8 cellular contexts compared by ENCODE assay signal in the genomic region with DNA sequence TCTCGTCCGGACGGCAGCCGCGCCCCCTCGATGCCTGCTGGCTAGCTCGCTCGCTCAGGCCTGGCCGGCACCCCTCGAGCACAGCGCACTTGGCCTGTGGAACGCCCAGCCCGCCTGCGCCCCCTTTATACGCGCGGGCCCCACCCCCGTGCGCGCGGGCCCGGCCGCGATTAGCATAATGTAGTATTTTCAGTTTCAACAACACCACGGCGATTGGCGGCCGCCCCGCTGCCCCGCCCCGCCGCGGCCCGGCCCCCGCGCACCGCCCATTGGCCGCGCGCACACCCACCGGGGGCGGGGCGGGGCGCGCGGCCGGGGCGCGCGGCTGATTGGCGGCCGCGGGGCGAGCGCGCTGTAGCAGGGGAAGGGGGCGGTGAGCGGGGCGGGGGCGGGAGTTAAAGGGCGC. TPM values are rescaled to one million over a fixed set of nuclear protein-coding genes. Genes with fewer than 3 reads are reported as not detected.
A peak's percentile ranks its signal among the peaks of the same experiment; 100 is the strongest.
DNase-seq lines count a peak whose midpoint lies in the region; ATAC-seq and TF ChIP-seq lines count a peak whose summit lies in the region.

Gene CDKN1C, minus strand, starts transcription at position 100 of the 406 bp plus-strand sequence. CDS start 319 bp downstream, outside the sequence.

- ATAC-seq in GM18498 (IDR thresholded peaks at IDR 0.05; ENCODE audit: unreplicated experiment) = peak; percentile 80
- ATAC-seq in HG02852 (IDR thresholded peaks at IDR 0.05; ENCODE audit: unreplicated experiment) = peak; percentile 82
- peak; percentile 90 for ATAC-seq in activated B cell treated with CpG ODN at 0.5 μM for 24 hours (ENCODE audit: low read depth)

- no peak within 1 kb of the TSS for H3K9ac ChIP-seq in mammary epithelial cell (ENCODE audit: insufficient read depth, low read length)

- in situ Hi-C loops in mammary epithelial cell (cut with MboI; ENCODE audit: low sequenced_read_pairs in 2 of 2) = loop anchor here (5.0 to 25.0 kb wide), 2 partner anchors 353 to 448 kb away; partner anchors contain the start of genes KCNQ1 (in 2 of the 2) and TRPM5 (in 2 of the 2)

- peak within 1 kb of the TSS; percentile 90 for H3K4me3 Mint-ChIP-seq in activated B cell treated with CpG ODN at 0.5 μM for 24 hours
- peak within 1 kb of the TSS; percentile 77 to 93 (median 92) for H3K4me3 Mint-ChIP-seq in immature natural killer cell

- H3K36me3 ChIP-seq in mammary epithelial cell (ENCODE audit: insufficient read depth, low read length) (no peaks in the 10 kb centered on the region), SJCRH30 (no peaks in the 10 kb centered on the region)

- peak; percentile 25 for DNase-seq in NCI-H1694 (lab: John Stamatoyannopoulos, UW)
- peak; percentile 77 for DNase-seq in activated B cell treated with CpG ODN at 0.5 μM for 24 hours
- DNase-seq in mammary epithelial cell = peak; percentile 65
- peak; percentile 83 to 88 (median 86) for DNase-seq in immature natural killer cell
- DNase-seq in stimulated activated CD4-positive, alpha-beta T cell treated with anti-CD3 and anti-CD28 coated beads, Interleukin-12 subunit alpha, Interleukin-12 subunit beta, amount 100 ng/mL, for 24 hours (ENCODE audit: low read depth in 2 of 2) = peak; percentile 58 to 63
- DNase-seq in SJCRH30 = no peak

- H3K27me3 ChIP-seq in mammary epithelial cell (ENCODE audit: insufficient read depth, low read length) = peaks cover 19% of the 10 kb centered on the region
- H3K27me3 ChIP-seq in SJCRH30 = no peaks in the 10 kb centered on the region

- no peaks in the 10 kb centered on the region for H4K20me1 ChIP-seq in mammary epithelial cell (ENCODE audit: insufficient read depth, low read length)

- H3K27ac ChIP-seq in mammary epithelial cell (ENCODE audit: insufficient read depth, low read depth, low read length) = no peak within 1 kb of the TSS
- no peak within 1 kb of the TSS for H3K27ac ChIP-seq in SJCRH30

- H3K27ac Mint-ChIP-seq in activated B cell treated with CpG ODN at 0.5 μM for 24 hours (no peak within 1 kb of the TSS), immature natural killer cell (peak within 1 kb of the TSS in 3 of 6 donors; percentile 11 to 74 (median 69))

- H3K9me3 ChIP-seq in mammary epithelial cell (replicated peaks; ENCODE audit: insufficient read depth, low read length) (no peaks in the 10 kb centered on the region), SJCRH30 (replicated peaks) (no peaks in the 10 kb centered on the region)

- peaks cover 9% of the 10 kb centered on the region for H3K4me1 Mint-ChIP-seq in activated B cell treated with CpG ODN at 0.5 μM for 24 hours
- H3K4me1 Mint-ChIP-seq in immature natural killer cell = peaks cover 17 to 22% of the 10 kb centered on the region in 2 donors

- dilution Hi-C loops in mammary epithelial cell (cut with HindIII; ENCODE audit: low sequenced_read_pairs) = loop anchor here (25.0 kb wide), 1 partner anchor 348 kb away; no protein-coding TSS in a partner anchor

- TF ChIP-seq CTCF in activated B cell treated with CpG ODN at 0.5 μM for 24 hours (IDR thresholded peaks at IDR 0.05) (no peak), mammary epithelial cell (conservative IDR thresholded peaks at IDR 0.05 in 1 of 2, IDR thresholded peaks at IDR 0.05 in 1 of 2; ENCODE audit: extremely low read depth in 1 of 2, insufficient read depth in 1 of 2, low read depth in 1 of 2, low read length in 2 of 2) (no peak)

- no CpG with 5 or more reads among the region's 61 CpGs for WGBS in mammary epithelial cell (ENCODE audit: low coverage, missing lambda C conversion rate)

- H2AFZ ChIP-seq in mammary epithelial cell (ENCODE audit: low read depth, low read length) = peak within 1 kb of the TSS; percentile 68

- no peaks in the 10 kb centered on the region for H3K79me2 ChIP-seq in mammary epithelial cell (ENCODE audit: insufficient read depth, low read length)

- peak within 1 kb of the TSS; percentile 35 to 63 (median 54) for H3K4me3 ChIP-seq in mammary epithelial cell (replicated peaks in 1 of 3; ENCODE audit: insufficient read depth in 1 of 3, low read depth in 2 of 3, low read length in 3 of 3)
- H3K4me3 ChIP-seq in SJCRH30 = no peak within 1 kb of the TSS

- intact Hi-C loops in activated B cell treated with CpG ODN at 0.5 μM for 24 hours (cut with micrococcal nuclease) = loop anchor here (1.0 to 10.0 kb wide), 5 partner anchors 93 to 691 kb away; partner anchors contain the start of genes CARS1, TRPM5 and TSSC4
- intact Hi-C loops in mammary epithelial cell (cut with micrococcal nuclease) = no loop called here

- CTCF ChIA-PET in activated B cell treated with CpG ODN at 0.5 μM for 24 hours (lab: Charles Lee) = interaction anchor here (11.9 kb wide), 1 partner anchor 353 kb away, joined by 334 read pairs; no protein-coding TSS in a partner anchor
- CTCF ChIA-PET in mammary epithelial cell (lab: Charles Lee; ENCODE audit: low non-redundant PET) = no interaction called here

- H3K9me3 Mint-ChIP-seq in activated B cell treated with CpG ODN at 0.5 μM for 24 hours (no peaks in the 10 kb centered on the region), immature natural killer cell (no peaks in the 10 kb centered on the region)

- BruUV-seq in mammary epithelial cell (replicated peaks; lab: Mats Ljungman, UMichigan) = no TSS peak

- POLR2A ChIA-PET in activated B cell treated with CpG ODN at 0.5 μM for 24 hours (lab: Charles Lee) = interaction anchor here (0.9 to 1.6 kb wide), 2 partner anchors 17 to 352 kb away, joined by 3 to 7 read pairs; a partner anchor contains a TSS

- peak within 1 kb of the TSS; percentile 94 for H3K4me2 ChIP-seq in mammary epithelial cell (ENCODE audit: insufficient read depth, low read depth, low read length)

- H3K36me3 Mint-ChIP-seq in activated B cell treated with CpG ODN at 0.5 μM for 24 hours (ENCODE audit: low read depth) (no peaks in the 10 kb centered on the region), immature natural killer cell (no peaks in the 10 kb centered on the region)

- peaks cover 17% of the 10 kb centered on the region for H3K4me1 ChIP-seq in mammary epithelial cell (ENCODE audit: insufficient read depth, low read length)
- H3K4me1 ChIP-seq in SJCRH30 = peaks cover 8% of the 10 kb centered on the region; the same call in 1 of the 2 replicates

- H3K27me3 Mint-ChIP-seq in activated B cell treated with CpG ODN at 0.5 μM for 24 hours (peaks cover 9% of the 10 kb centered on the region), immature natural killer cell (ENCODE audit: low read depth in 3 of 3) (peaks cover 7 to 14% (median 10%) of the 10 kb centered on the region in 3 donors)

RNA-seq across cellular contexts. Expression of gene CDKN1C, which starts in this region (rescaled TPM):
- total RNA-seq in activated B cell treated with CpG ODN at 0.5 μM for 24 hours (1.1 and 1.4 TPM in 2 replicates), mammary epithelial cell (under 1 TPM; 0.38 to 0.50 TPM)
- polyA plus RNA-seq in mammary epithelial cell (0.08 TPM), immature natural killer cell (under 1 TPM in 1 of 3 donors, not detected in 2; 0.24 TPM)
- not detected for polyA minus RNA-seq in mammary epithelial cell
- not detected in 2 replicates for total RNA-seq in SJCRH30 (2014; rRNA removed; shearing (Covaris generic))

Comparison
In these comparisons a context has a peak if more than half of its experiments do, and no peak if none do; other contexts are left out.
1. Peak in DNase-seq, H3K4me3 ChIP-seq and H3K4me2 ChIP-seq in mammary epithelial cell; RNA of the gene not detected or under 1 TPM.
2. Peak in DNase-seq in immature natural killer cell; RNA of the gene not detected or under 1 TPM.
3. DNase-seq: peak in NCI-H1694 (single experiment), activated B cell treated with CpG ODN at 0.5 μM for 24 hours (single experiment) and stimulated activated CD4-positive, alpha-beta T cell treated with anti-CD3 and anti-CD28 coated beads, Interleukin-12 subunit alpha, Interleukin-12 subunit beta, amount 100 ng/mL, for 24 hours (2 of 2); none in SJCRH30 (0 of 2).
4. Peak in every context shown above with its lines, with median percentiles within 50 percentile points of each other: ATAC-seq.